Comparison of ENCODE assay signal across 25 cellular contexts in genomic region chr2:51711761-51712160, GRCh38.
"Had no signal": no experiment of that assay in that cellular context is flagged by ENCODE, and none has a peak within 500 bp of the region (broad histone marks: within the 10 kb centered on the region; RNA-seq: fewer than 3 reads in every experiment).

No MANE protein-coding gene starts in this region.

- H3K4me3 ChIP-seq: Peyer's patch, SJCRH30 had no signal

- H3K4me3 Mint-ChIP-seq: activated CD4-positive, alpha-beta memory T cell treated with anti-CD3 and anti-CD28 coated beads for 36 hours; activated CD4-positive, alpha-beta T cell treated with anti-CD3 and anti-CD28 coated beads, Interleukin-2, amount 10 ng/mL, durations not matched to agents 7 days and 5 days; activated naive CD4-positive, alpha-beta T cell treated with anti-CD3 and anti-CD28 coated beads, Interleukin-2, amount 10 ng/mL, durations not matched to agents 7 days and 5 days; activated naive CD8-positive, alpha-beta T cell treated with anti-CD3 and anti-CD28 coated beads for 36 hours; activated T-helper 17 cell treated with anti-CD3 and anti-CD28 coated beads, Interleukin-2, amount 50 U/mL, for 72 hours; central memory CD8-positive, alpha-beta T cell had no signal

- DNase-seq: activated CD4-positive, alpha-beta memory T cell treated with anti-CD3 and anti-CD28 coated beads for 36 hours; activated CD4-positive, alpha-beta T cell treated with anti-CD3 and anti-CD28 coated beads, Interleukin-2, amount 10 ng/mL, durations not matched to agents 7 days and 5 days; activated CD4-positive, CD25-positive, alpha-beta regulatory T cell; activated gamma-delta T cell; activated naive CD4-positive, alpha-beta T cell treated with anti-CD3 and anti-CD28 coated beads, Interleukin-2, amount 10 ng/mL, durations not matched to agents 7 days and 5 days; activated naive CD8-positive, alpha-beta T cell treated with anti-CD3 and anti-CD28 coated beads for 36 hours; activated T-cell treated with anti-CD3 and anti-CD28 coated beads for 4 hours; activated T-cell treated with anti-CD3 and anti-CD28 coated beads, Interleukin-2, amount 50 U/mL, for 48 hours; anterior cingulate cortex; MM.1S; NCI-H1105; NCI-H1436; NCI-H1694 treated with DMSO at 0.1 percent for 48 hours; NCI-H2081; NCI-H510A treated with DMSO at 0.1 percent for 48 hours; NCI-H69; NK-92 treated with Interleukin-12 subunit alpha and Interleukin-12 subunit beta, amount 100 ng/mL, for 24 hours; OCI-M1; Peyer's patch; Right ventricle myocardium superior; SJCRH30; SK-N-SH; T-helper 1 cell had no signal

- H3K27ac Mint-ChIP-seq: activated CD4-positive, alpha-beta memory T cell treated with anti-CD3 and anti-CD28 coated beads for 36 hours; activated CD4-positive, alpha-beta T cell treated with anti-CD3 and anti-CD28 coated beads, Interleukin-2, amount 10 ng/mL, durations not matched to agents 7 days and 5 days; activated naive CD4-positive, alpha-beta T cell treated with anti-CD3 and anti-CD28 coated beads, Interleukin-2, amount 10 ng/mL, durations not matched to agents 7 days and 5 days; activated naive CD8-positive, alpha-beta T cell treated with anti-CD3 and anti-CD28 coated beads for 36 hours; activated T-helper 17 cell treated with anti-CD3 and anti-CD28 coated beads, Interleukin-2, amount 50 U/mL, for 72 hours had no signal

- H3K4me1 Mint-ChIP-seq: activated CD4-positive, alpha-beta T cell treated with anti-CD3 and anti-CD28 coated beads, Interleukin-2, amount 10 ng/mL, durations not matched to agents 7 days and 5 days; activated naive CD4-positive, alpha-beta T cell treated with anti-CD3 and anti-CD28 coated beads, Interleukin-2, amount 10 ng/mL, durations not matched to agents 7 days and 5 days; activated naive CD8-positive, alpha-beta T cell treated with anti-CD3 and anti-CD28 coated beads for 36 hours; activated T-helper 17 cell treated with anti-CD3 and anti-CD28 coated beads, Interleukin-2, amount 50 U/mL, for 72 hours; central memory CD8-positive, alpha-beta T cell had no signal

- H3K36me3 Mint-ChIP-seq: activated CD4-positive, alpha-beta memory T cell treated with anti-CD3 and anti-CD28 coated beads for 36 hours; activated naive CD4-positive, alpha-beta T cell treated with anti-CD3 and anti-CD28 coated beads, Interleukin-2, amount 10 ng/mL, durations not matched to agents 7 days and 5 days; activated naive CD8-positive, alpha-beta T cell treated with anti-CD3 and anti-CD28 coated beads for 36 hours had no signal

- ATAC-seq: activated T-helper 17 cell treated with anti-CD3 and anti-CD28 coated beads, Interleukin-2, amount 50 U/mL, for 72 hours had no signal

- H3K27me3 Mint-ChIP-seq: activated CD4-positive, alpha-beta memory T cell treated with anti-CD3 and anti-CD28 coated beads for 36 hours; activated CD4-positive, alpha-beta T cell treated with anti-CD3 and anti-CD28 coated beads, Interleukin-2, amount 10 ng/mL, durations not matched to agents 7 days and 5 days; activated naive CD4-positive, alpha-beta T cell treated with anti-CD3 and anti-CD28 coated beads, Interleukin-2, amount 10 ng/mL, durations not matched to agents 7 days and 5 days; activated naive CD8-positive, alpha-beta T cell treated with anti-CD3 and anti-CD28 coated beads for 36 hours; activated T-helper 17 cell treated with anti-CD3 and anti-CD28 coated beads, Interleukin-2, amount 50 U/mL, for 72 hours; central memory CD8-positive, alpha-beta T cell had no signal
